In the genomic region with DNA sequence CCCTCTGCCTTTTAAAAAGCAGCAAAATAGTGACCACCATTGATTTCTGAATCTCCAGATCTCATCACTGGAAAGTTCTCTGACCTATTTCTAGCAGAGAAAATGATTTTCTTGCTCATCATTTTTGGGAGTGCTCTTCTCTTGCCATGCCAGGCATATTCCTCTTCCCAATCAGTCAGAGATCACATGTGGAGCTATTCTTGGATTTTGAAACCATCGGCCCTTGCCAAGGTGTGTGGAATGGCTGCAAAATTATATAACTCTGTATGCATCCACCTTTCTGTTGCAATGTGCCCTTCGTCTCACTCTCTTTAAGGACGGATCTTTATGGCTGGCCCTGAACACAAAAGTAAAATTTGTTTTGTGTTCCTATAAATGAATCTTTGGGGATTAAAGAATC, we compare ENCODE assay signal across 18 cellular contexts. TPM values are rescaled to one million over a fixed set of nuclear protein-coding genes. Genes with fewer than 3 reads are reported as not detected.
DNase-seq lines count a peak whose midpoint lies in the region; ATAC-seq, FAIRE-seq and TF ChIP-seq lines count a peak whose summit lies in the region.
"Had no signal": no experiment of that assay in that cellular context is flagged by ENCODE, and none has a peak within 500 bp of the region (broad histone marks: within the 10 kb centered on the region; RNA-seq: fewer than 3 reads in every experiment).

No MANE protein-coding gene starts in this region.

- TF ChIP-seq RAD21 in liver (IDR thresholded peaks at IDR 0.05) (peak in 1 of 2 donors; percentile 5), HepG2 (CRISPR knock-in tag; IDR thresholded peaks at IDR 0.05) (no peak)

- no peak for DNase-seq in HepG2 (ENCODE audit: low spot score)
- peak; percentile 46 for DNase-seq in cerebellum (ENCODE audit: low spot score)
- no peak for DNase-seq in left ventricle myocardium superior
- DNase-seq in sciatic nerve (ENCODE audit: low spot score) = no peak
- DNase-seq in effector memory CD4-positive, alpha-beta T cell = no peak
- no peak for DNase-seq in NCI-H146 treated with DMSO at 0.1 percent for 48 hours (lab: John Stamatoyannopoulos, UW; ENCODE audit: unreplicated experiment)
- DNase-seq: Calu3; CD4-positive, alpha-beta T cell; DMS 273 treated with DMSO at 0.1 percent for 48 hours; DMS79; HCEC 1CT had no signal

- no peak for TF ChIP-seq POLR2A in HepG2 (IDR thresholded peaks at IDR 0.05; ENCODE audit: insufficient read depth in 1 of 2, low read depth in 2 of 2, low read length in 2 of 2)

- intact Hi-C loops in HepG2 (cut with micrococcal nuclease; ENCODE audit: unreplicated experiment) = loop anchor here (5.0 kb wide), 1 partner anchor 386 kb away; no protein-coding TSS in a partner anchor
- intact Hi-C loops in left ventricle myocardium superior (cut with micrococcal nuclease) = loop anchor here (5.0 kb wide), 1 partner anchor 76 kb away; no protein-coding TSS in a partner anchor
- intact Hi-C loops in sciatic nerve (cut with DNase I) = no loop called here

- H3K9ac ChIP-seq in liver (ENCODE audit: low read depth in 1 of 2, low read length in 2 of 2) (peak overlapping the region in 1 of 2 donors; percentile 28), HepG2 (ENCODE audit: insufficient read depth, low read depth, low read length) (no peak overlapping the region)

- H4K20me1 ChIP-seq in HepG2 (ENCODE audit: insufficient read depth, low read length) = no peaks in the 10 kb centered on the region

- H3K27ac ChIP-seq in liver (ENCODE audit: low read depth in 1 of 2, low read length in 2 of 2) (peak overlapping the region in 1 of 2 donors; percentile 47), HepG2 (ENCODE audit: extremely low read length, insufficient read depth, low read length) (no peak overlapping the region)
- no peak overlapping the region for H3K27ac ChIP-seq in effector memory CD4-positive, alpha-beta T cell (ENCODE audit: insufficient read depth, low read length, poor library complexity, severe bottlenecking)
- H3K27ac ChIP-seq: HL-60 had no signal

- H3K4me2 ChIP-seq in HepG2 (ENCODE audit: low read depth, low read length) = no peak overlapping the region

- no peaks in the 10 kb centered on the region for H3K79me2 ChIP-seq in HepG2 (ENCODE audit: insufficient read depth, low read length)

- H3K9me3 ChIP-seq in liver (ENCODE audit: control insufficient read depth in 4 of 4, low read length in 3 of 4) (no peaks in the 10 kb centered on the region), HepG2 (ENCODE audit: low read length) (0 out of 2 replicates have a peak, but pooled peaks cover under 1% of the 10 kb centered on the region)
- no peaks in the 10 kb centered on the region for H3K9me3 ChIP-seq in effector memory CD4-positive, alpha-beta T cell (ENCODE audit: control insufficient read depth, low read length)

- H2AFZ ChIP-seq in HepG2 (ENCODE audit: low read length) = no peak overlapping the region

- no peak for FAIRE-seq in HepG2 (lab: Jason Lieb, UNC)
- FAIRE-seq: A204.1, G401.6, GM12892, GM19239 had no signal

- ATAC-seq in HepG2 (no peak), left ventricle myocardium superior (peak; percentile 84), sciatic nerve (peak; percentile 49), HG03354 (IDR thresholded peaks at IDR 0.05; ENCODE audit: poor library complexity, severe bottlenecking, unreplicated experiment) (no peak)

- H3K4me1 ChIP-seq in liver (ENCODE audit: control insufficient read depth in 4 of 4, insufficient read depth in 4 of 4, low read length in 3 of 4) (peaks cover 0 to 15% (median 7%) of the 10 kb centered on the region in 4 donors), HepG2 (ENCODE audit: insufficient read depth, low read length) (no peaks in the 10 kb centered on the region)
- peaks cover 14% of the 10 kb centered on the region for H3K4me1 ChIP-seq in effector memory CD4-positive, alpha-beta T cell (ENCODE audit: control insufficient read depth, insufficient read depth, low read length, poor library complexity, severe bottlenecking)

- H3K27me3 ChIP-seq in liver (ENCODE audit: control insufficient read depth in 4 of 4, insufficient read depth in 4 of 4, low read length in 3 of 4) = no peaks in the 10 kb centered on the region
- H3K27me3 ChIP-seq in HepG2 (ENCODE audit: control insufficient read depth in 1 of 2, insufficient read depth in 2 of 2, low read length in 2 of 2) = no peaks in the 10 kb centered on the region; a peak in 1 of 5 replicates
- H3K27me3 ChIP-seq in effector memory CD4-positive, alpha-beta T cell (replicated peaks; ENCODE audit: control insufficient read depth, insufficient read depth, low read length, poor library complexity, severe bottlenecking) = no peaks in the 10 kb centered on the region

- H3K4me3 ChIP-seq in liver (ENCODE audit: low read depth in 1 of 3, low read length in 3 of 3) = no peak overlapping the region
- H3K4me3 ChIP-seq in HepG2 (replicated peaks in 1 of 3; ENCODE audit: insufficient read depth in 1 of 3, low read depth in 2 of 3, low read length in 3 of 3) = no peak overlapping the region
- no peak overlapping the region for H3K4me3 ChIP-seq in effector memory CD4-positive, alpha-beta T cell (ENCODE audit: insufficient read depth, low read depth, low read length, poor library complexity, severe bottlenecking)

- TF ChIP-seq EP300 in HepG2 (IDR thresholded peaks at IDR 0.05; ENCODE audit: low read depth in 2 of 2, low read length in 2 of 2) (no peak), HepG2 (CRISPR knock-in tag; IDR thresholded peaks at IDR 0.05; ENCODE audit: borderline replicate concordance) (no peak)

- in situ Hi-C loops in HepG2 (cut with HindIII; ENCODE audit: extremely low pct_ligation_motif_present, low pct_unique_long_range_greater_than_20kb) = loop anchor here (25.0 kb wide), 1 partner anchor 371 kb away; no protein-coding TSS in a partner anchor

- no TSS peak for BruUV-seq in HepG2 (replicated peaks; lab: Mats Ljungman, UMichigan)

- 38% methylated on average over 3 of the region's 3 CpGs for WGBS in liver
- WGBS in HepG2 (ENCODE audit: low lambda C conversion rate) = 5% methylated on average over 3 of the region's 3 CpGs

- TF ChIP-seq CTCF in liver (IDR thresholded peaks at IDR 0.05; ENCODE audit: low read depth, low read length, missing input control) (no peak), HepG2 (CRISPR knock-in tag; IDR thresholded peaks at IDR 0.05) (no peak)

- CTCF ChIA-PET in HepG2 (lab: Yijun Ruan, JAX; ENCODE audit: low intra/inter-chr PET ratio, low total read pairs) = no interaction called here

- POLR2A ChIA-PET in HepG2 (lab: Yijun Ruan, JAX) = no interaction called here

- no peaks in the 10 kb centered on the region for H3K36me3 ChIP-seq in liver (ENCODE audit: control insufficient read depth in 4 of 4, insufficient read depth in 3 of 4, low read depth in 1 of 4, low read length in 3 of 4)
- no peaks in the 10 kb centered on the region for H3K36me3 ChIP-seq in HepG2 (replicated peaks in 1 of 2; ENCODE audit: control insufficient read depth in 1 of 2, insufficient read depth in 2 of 2, low read length in 2 of 2)
- no peaks in the 10 kb centered on the region for H3K36me3 ChIP-seq in effector memory CD4-positive, alpha-beta T cell (ENCODE audit: control insufficient read depth, insufficient read depth, low read length)

TF ChIP-seq in liver, 16 proteins besides CTCF, POLR2A, EP300 and RAD21:
- TF ChIP-seq FOXA1 (IDR thresholded peaks at IDR 0.05) = no peak
- TF ChIP-seq, protein P1, sequence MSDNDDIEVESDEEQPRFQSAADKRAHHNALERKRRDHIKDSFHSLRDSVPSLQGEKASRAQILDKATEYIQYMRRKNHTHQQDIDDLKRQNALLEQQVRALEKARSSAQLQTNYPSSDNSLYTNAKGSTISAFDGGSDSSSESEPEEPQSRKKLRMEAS (IDR thresholded peaks at IDR 0.05) = peak; percentile 25
- TF ChIP-seq FOXA2 (IDR thresholded peaks at IDR 0.05) = no peak
- TF ChIP-seq HNF4A (conservative IDR thresholded peaks at IDR 0.05) = peak; percentile 20 to 47
- peak in 1 of 2 donors; percentile 32 for TF ChIP-seq RXRA (IDR thresholded peaks at IDR 0.05)
- peak; percentile 44 for TF ChIP-seq YY1 (IDR thresholded peaks at IDR 0.05)
- TF ChIP-seq SP1 (IDR thresholded peaks at IDR 0.05) = no peak

TF ChIP-seq in HepG2, 621 proteins besides CTCF, POLR2A, EP300 and RAD21 (continues in another document):
- TF ChIP-seq ZNF749 (CRISPR knock-in tag; IDR thresholded peaks at IDR 0.05; ENCODE audit: borderline replicate concordance) (no peak), TARDBP (CRISPR knock-in tag; IDR thresholded peaks at IDR 0.05) (no peak), ZBTB20 (CRISPR knock-in tag; IDR thresholded peaks at IDR 0.05; ENCODE audit: borderline replicate concordance, low read depth) (no peak), ZNF619 (CRISPR knock-in tag; IDR thresholded peaks at IDR 0.05) (no peak), RARG (CRISPR knock-in tag; IDR thresholded peaks at IDR 0.05; ENCODE audit: low read depth) (no peak), ZNF572 (CRISPR knock-in tag; IDR thresholded peaks at IDR 0.05) (no peak)

RNA-seq across cellular contexts. Expression of a gene that starts 25.5 kb away (rescaled TPM):
- total RNA-seq in liver (10 to 100 TPM; 40.6 to 99.7 TPM), HepG2 (2016; rRNA removed; fragmentation: Illumina TruSeq; extraction: Trizol) (not detected in 2 replicates), cerebellum (251 TPM), left ventricle myocardium superior (2,127 TPM), sciatic nerve (289 TPM)
- polyA plus RNA-seq in liver (10 to 100 TPM; 20.9 to 44.0 TPM), HepG2 (2011; rRNA removed) (0.08 TPM in 1 of 2 replicates, not detected in the other)
- total RNA-seq in HepG2 (2016; cell fraction: cytosol; rRNA removed; fragmentation: Illumina TruSeq; extraction: Trizol; ENCODE audit: low read depth) = not detected in 2 replicates
- total RNA-seq in HepG2 (2016; cell fraction: insoluble cytoplasmic fraction; rRNA removed; fragmentation: Illumina TruSeq; extraction: Trizol) = not detected in 2 replicates
- not detected in 2 replicates for total RNA-seq in HepG2 (2016; cell fraction: membrane; rRNA removed; fragmentation: Illumina TruSeq; extraction: Trizol)
- total RNA-seq in HepG2 (2016; cell fraction: nucleus; rRNA removed; fragmentation: Illumina TruSeq; extraction: Trizol) = not detected in 2 replicates
- 10.4 and 25.8 TPM in 2 replicates for polyA plus RNA-seq in HepG2 (2011; cell fraction: cytosol; rRNA removed)
- 0.37 and 0.52 TPM in 2 replicates for polyA plus RNA-seq in HepG2 (2011; cell fraction: nucleus; rRNA removed)
- not detected in 2 replicates for polyA plus RNA-seq in HepG2 (2012)
- not detected in 2 replicates for polyA plus RNA-seq in HepG2 (2016; cell fraction: cytosol; fragmentation: Illumina TruSeq; extraction: Trizol; ENCODE audit: low read depth)
- not detected in 2 replicates for polyA plus RNA-seq in HepG2 (2016; cell fraction: insoluble cytoplasmic fraction; fragmentation: Illumina TruSeq; extraction: Trizol; ENCODE audit: low read depth)
- polyA plus RNA-seq in HepG2 (2016; cell fraction: membrane; fragmentation: Illumina TruSeq; extraction: Trizol; ENCODE audit: low read depth) = not detected in 2 replicates
- polyA plus RNA-seq in HepG2 (2016; cell fraction: nucleus; fragmentation: Illumina TruSeq; extraction: Trizol; ENCODE audit: insufficient read depth, low read depth) = not detected in 2 replicates
- 0.98 and 326 TPM in 2 replicates for polyA minus RNA-seq in HepG2 (2011; rRNA and poly(A)+ RNA removed; ENCODE audit: low replicate concordance)
- 1.9 and 2.5 TPM in 2 replicates for polyA minus RNA-seq in HepG2 (2011; cell fraction: cytosol; rRNA and poly(A)+ RNA removed)
- 0.75 and 2.4 TPM in 2 replicates for polyA minus RNA-seq in HepG2 (2011; cell fraction: nucleus; rRNA and poly(A)+ RNA removed)

Comparison
In these comparisons a context has a peak if more than half of its experiments do, and no peak if none do; other contexts are left out.
1. RNA of a gene that starts 25.5 kb away (total RNA-seq): 2,127 TPM in left ventricle myocardium superior (single experiment), 289 TPM in sciatic nerve (single experiment), 251 TPM in cerebellum (single experiment) and 40.6 to 99.7 TPM in liver; not detected in HepG2; every median in the first group is over 10 times any median in the second.
2. ATAC-seq: peak in left ventricle myocardium superior (single experiment) and sciatic nerve (single experiment); none in HepG2 (single experiment) and HG03354 (single experiment).